ENCODE assay signal across 16 cellular contexts in the genomic region with DNA sequence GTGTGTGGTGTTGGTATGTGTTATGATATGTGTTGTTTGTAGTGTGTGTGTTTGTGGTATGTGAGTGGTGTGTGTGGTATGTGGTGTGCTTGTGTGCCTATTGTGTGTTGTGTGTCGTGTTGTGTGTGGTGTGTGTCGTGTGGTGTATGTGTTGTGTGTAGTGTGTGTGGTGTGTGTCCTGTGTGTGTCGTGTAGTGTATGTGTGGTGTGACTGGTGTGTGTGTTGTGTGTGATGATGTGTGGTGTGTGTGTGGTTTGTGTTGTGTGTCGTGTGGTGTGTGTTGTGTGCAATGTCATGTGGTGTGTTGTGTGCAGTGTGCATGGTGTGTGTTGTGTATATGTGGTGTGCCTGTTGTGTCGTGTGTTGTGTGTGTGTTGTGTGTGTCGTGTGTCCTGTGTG.
"Had no signal": no experiment of that assay in that cellular context is flagged by ENCODE, and none has a peak within 500 bp of the region (broad histone marks: within the 10 kb centered on the region; RNA-seq: fewer than 3 reads in every experiment).

No MANE protein-coding gene starts in this region.

- H3K27ac ChIP-seq: colonic mucosa, foreskin keratinocyte, ovary, right atrium auricular region, suprapubic skin, thyroid gland, upper lobe of right lung had no signal

- H3K4me1 ChIP-seq: colonic mucosa, foreskin keratinocyte, right atrium auricular region, suprapubic skin, thyroid gland, upper lobe of right lung had no signal

- H3K9me3 ChIP-seq: colonic mucosa, ovary, right atrium auricular region, suprapubic skin, thyroid gland, upper lobe of right lung had no signal

- DNase-seq: colonic mucosa; dermis blood vessel endothelial cell; foreskin keratinocyte; left colon; left ventricle myocardium superior; mesendoderm; naive thymus-derived CD4-positive, alpha-beta T cell; small intestine; stimulated activated CD4-positive, alpha-beta T cell treated with anti-CD3 and anti-CD28 coated beads, Interleukin-2, amount 100 ng/mL, for 48 hours; stimulated activated naive CD8-positive, alpha-beta T cell treated with anti-CD3 and anti-CD28 coated beads, Interleukin-15, Interleukin-2, amounts not matched to agents 100 U/mL and 50 U/mL, for 24 hours; thyroid gland; upper lobe of right lung had no signal

- H3K36me3 ChIP-seq: colonic mucosa, ovary, right atrium auricular region, suprapubic skin, thyroid gland, upper lobe of right lung had no signal

- H3K4me3 ChIP-seq: colonic mucosa, ovary, right atrium auricular region, suprapubic skin, thyroid gland, upper lobe of right lung had no signal

- FAIRE-seq: endothelial cell of umbilical vein, small intestine had no signal

- ATAC-seq: left colon; left ventricle myocardium superior; naive thymus-derived CD4-positive, alpha-beta T cell; stimulated activated naive CD8-positive, alpha-beta T cell treated with anti-CD3 and anti-CD28 coated beads, Interleukin-15, Interleukin-2, amounts not matched to agents 100 U/mL and 50 U/mL, for 24 hours; upper lobe of right lung had no signal

- H3K27me3 ChIP-seq: colonic mucosa, foreskin keratinocyte, ovary, right atrium auricular region, suprapubic skin, thyroid gland had no signal

- H3K4me3 Mint-ChIP-seq: naive thymus-derived CD4-positive, alpha-beta T cell had no signal

- H3K27ac Mint-ChIP-seq: naive thymus-derived CD4-positive, alpha-beta T cell had no signal
